ENCODE assay signal across 16 cellular contexts in genomic region chr1:245683377-245683716, GRCh38.
DNase-seq lines count a peak whose midpoint lies in the region; ATAC-seq and TF ChIP-seq lines count a peak whose summit lies in the region.
"Had no signal": no experiment of that assay in that cellular context is flagged by ENCODE, and none has a peak within 500 bp of the region (broad histone marks: within the 10 kb centered on the region; RNA-seq: fewer than 3 reads in every experiment).

No MANE protein-coding gene starts in this region.

- peaks cover 13 to 22% of the 10 kb centered on the region in 2 donors for H3K4me1 ChIP-seq in neuronal stem cell (ENCODE audit: control insufficient read depth in 2 of 2, insufficient read depth in 1 of 2, low read depth in 1 of 2, low read length in 2 of 2)

- no peak for TF ChIP-seq CTCF in brain (conservative IDR thresholded peaks at IDR 0.05)

- H3K4me3 Mint-ChIP-seq in brain, result no peak overlapping the region
- no peak overlapping the region for H3K4me3 Mint-ChIP-seq in activated naive CD4-positive, alpha-beta T cell treated with anti-CD3 and anti-CD28 coated beads, Interleukin-2, amount 10 ng/mL, durations not matched to agents 7 days and 5 days
- H3K4me3 Mint-ChIP-seq: H9, IgD-negative memory B cell had no signal

- H3K27me3 Mint-ChIP-seq in brain, result no peaks in the 10 kb centered on the region
- H3K27me3 Mint-ChIP-seq in activated naive CD4-positive, alpha-beta T cell treated with anti-CD3 and anti-CD28 coated beads, Interleukin-2, amount 10 ng/mL, durations not matched to agents 7 days and 5 days, result peaks cover 4% of the 10 kb centered on the region

- H3K9ac ChIP-seq in neuronal stem cell (ENCODE audit: low read depth, low read length, poor library complexity), result no peak overlapping the region
- H3K9ac ChIP-seq: BLaER1 treated with 17β-estradiol and CSF1 and Interleukin-3, amounts not matched to agents 10 nM and 100 nM had no signal

- no peak overlapping the region for H3K14ac ChIP-seq in neuronal stem cell (ENCODE audit: low read length)

- H2BK15ac ChIP-seq in neuronal stem cell (ENCODE audit: low read length), result no peak overlapping the region

- no peak overlapping the region for H2BK120ac ChIP-seq in neuronal stem cell (ENCODE audit: low read depth, low read length)

- DNase-seq in NCI-H1436 (lab: John Stamatoyannopoulos, UW) (peak; percentile 25), NCI-H1436 treated with DMSO at 0.1 percent for 48 hours (lab: John Stamatoyannopoulos, UW) (no peak), H7 (peak; percentile 37), neuronal stem cell (ENCODE audit: low spot score) (no peak), NCI-H526 (lab: John Stamatoyannopoulos, UW) (no peak)
- no peak for DNase-seq in activated naive CD4-positive, alpha-beta T cell treated with anti-CD3 and anti-CD28 coated beads, Interleukin-2, amount 10 ng/mL, durations not matched to agents 7 days and 5 days
- DNase-seq: DMS153, H9, MV-4-11, NCI-H2171 treated with DMSO at 0.1 percent for 48 hours, NCI-H82 had no signal

- H3K27me3 ChIP-seq in H7 (ENCODE audit: control insufficient read depth, insufficient read depth, low read length) (no peaks in the 10 kb centered on the region), neuronal stem cell (ENCODE audit: control insufficient read depth in 3 of 3, insufficient read depth in 3 of 3, low read depth in 1 of 3, low read length in 3 of 3) (peaks cover 0 to 2% (median 0%) of the 10 kb centered on the region in 3 experiments)
- H3K27me3 ChIP-seq: BLaER1 treated with 17β-estradiol and CSF1 and Interleukin-3, amounts not matched to agents 10 nM and 100 nM had no signal

- H3K36me3 Mint-ChIP-seq in brain, result peaks cover 12% of the 10 kb centered on the region
- no peaks in the 10 kb centered on the region for H3K36me3 Mint-ChIP-seq in activated naive CD4-positive, alpha-beta T cell treated with anti-CD3 and anti-CD28 coated beads, Interleukin-2, amount 10 ng/mL, durations not matched to agents 7 days and 5 days

- H3K9me3 ChIP-seq in neuronal stem cell (replicated peaks in 1 of 2; ENCODE audit: control insufficient read depth in 2 of 2, insufficient read depth in 1 of 2, low read depth in 1 of 2, low read length in 2 of 2), result no peaks in the 10 kb centered on the region

- peak overlapping the region; percentile 34 to 84 (median 82) for H3K27ac Mint-ChIP-seq in brain
- H3K27ac Mint-ChIP-seq in activated naive CD4-positive, alpha-beta T cell treated with anti-CD3 and anti-CD28 coated beads, Interleukin-2, amount 10 ng/mL, durations not matched to agents 7 days and 5 days, result no peak overlapping the region
- H3K27ac Mint-ChIP-seq: H9, IgD-negative memory B cell had no signal

- no peak overlapping the region for H3K4me2 ChIP-seq in neuronal stem cell (ENCODE audit: insufficient read depth, low read length, poor library complexity, severe bottlenecking)
- H3K4me2 ChIP-seq: BLaER1 treated with 17β-estradiol and CSF1 and Interleukin-3, amounts not matched to agents 10 nM and 100 nM had no signal

- H3K36me3 ChIP-seq in H7 (replicated peaks; ENCODE audit: control insufficient read depth, insufficient read depth, low read length), result no peaks in the 10 kb centered on the region
- peaks cover 0 to 32% of the 10 kb centered on the region in 2 donors for H3K36me3 ChIP-seq in neuronal stem cell (replicated peaks in 1 of 2; ENCODE audit: control insufficient read depth in 2 of 2, insufficient read depth in 2 of 2, low read length in 2 of 2)
- H3K36me3 ChIP-seq: BLaER1 treated with 17β-estradiol and CSF1 and Interleukin-3, amounts not matched to agents 10 nM and 100 nM had no signal

- no peak overlapping the region for H2BK5ac ChIP-seq in neuronal stem cell (ENCODE audit: low read length)

- H3K4ac ChIP-seq in neuronal stem cell (ENCODE audit: low read length), result no peak overlapping the region

- H3K9me3 Mint-ChIP-seq in brain, result peaks cover 0 to 3% (median 0%) of the 10 kb centered on the region in 5 experiments
- H3K9me3 Mint-ChIP-seq in activated naive CD4-positive, alpha-beta T cell treated with anti-CD3 and anti-CD28 coated beads, Interleukin-2, amount 10 ng/mL, durations not matched to agents 7 days and 5 days, result peaks cover 5% of the 10 kb centered on the region
- H3K9me3 Mint-ChIP-seq: H9, IgD-negative memory B cell had no signal

- H2AFZ ChIP-seq in neuronal stem cell (ENCODE audit: low read length), result peak overlapping the region; percentile 32

- CTCF ChIA-PET in activated naive CD4-positive, alpha-beta T cell treated with anti-CD3 and anti-CD28 coated beads, Interleukin-2, amount 10 ng/mL, durations not matched to agents 7 days and 5 days (lab: Charles Lee), result no interaction called here

- WGBS in neuronal stem cell (ENCODE audit: extremely low coverage in 2 of 2, insufficient read length in 2 of 2, insufficient replicate concordance in 1 of 2), 2 donors, result no CpG with 5 or more reads among the region's 4 CpGs

- no peak overlapping the region for H3K27ac ChIP-seq in neuronal stem cell (replicated peaks; ENCODE audit: low read length)
- H3K27ac ChIP-seq: 22Rv1; BLaER1 treated with 17β-estradiol and CSF1 and Interleukin-3, amounts not matched to agents 10 nM and 100 nM had no signal

- ATAC-seq in GM19395 (IDR thresholded peaks at IDR 0.05; ENCODE audit: unreplicated experiment), result no peak

- no peak overlapping the region for H3K23ac ChIP-seq in neuronal stem cell (ENCODE audit: low read depth, low read length, poor library complexity)

- H2BK12ac ChIP-seq in neuronal stem cell (ENCODE audit: low read length), result no peak overlapping the region

- no peak overlapping the region for H3K18ac ChIP-seq in neuronal stem cell (ENCODE audit: low read length)

- H3K4me3 ChIP-seq in H7 (ENCODE audit: insufficient read depth, low read depth, low read length), result no peak overlapping the region
- no peak overlapping the region for H3K4me3 ChIP-seq in neuronal stem cell (ENCODE audit: low read length in 2 of 2)
- H3K4me3 ChIP-seq: BLaER1 treated with 17β-estradiol and CSF1 and Interleukin-3, amounts not matched to agents 10 nM and 100 nM had no signal

- no peak overlapping the region for H4K91ac ChIP-seq in neuronal stem cell (ENCODE audit: low read depth, low read length, poor library complexity)

- H3K4me1 Mint-ChIP-seq in brain, result peaks cover 34% of the 10 kb centered on the region
- no peaks in the 10 kb centered on the region for H3K4me1 Mint-ChIP-seq in activated naive CD4-positive, alpha-beta T cell treated with anti-CD3 and anti-CD28 coated beads, Interleukin-2, amount 10 ng/mL, durations not matched to agents 7 days and 5 days

- no peak overlapping the region for H2AK5ac ChIP-seq in neuronal stem cell (ENCODE audit: low read depth, low read length)

- H4K8ac ChIP-seq in neuronal stem cell (ENCODE audit: low read depth, low read length), result no peak overlapping the region

- no peaks in the 10 kb centered on the region for H3K79me1 ChIP-seq in neuronal stem cell (ENCODE audit: low read depth, low read length)

Comparison
In these comparisons a context has a peak if more than half of its experiments do, and no peak if none do; other contexts are left out.
1. DNase-seq: peak in NCI-H1436 (single experiment) and H7 (single experiment); none in NCI-H1436 treated with DMSO at 0.1 percent for 48 hours (single experiment), neuronal stem cell (single experiment), NCI-H526 (0 of 2) and activated naive CD4-positive, alpha-beta T cell treated with anti-CD3 and anti-CD28 coated beads, Interleukin-2, amount 10 ng/mL, durations not matched to agents 7 days and 5 days (single experiment).